30 cellular contexts compared by ENCODE assay signal in the genomic region with DNA sequence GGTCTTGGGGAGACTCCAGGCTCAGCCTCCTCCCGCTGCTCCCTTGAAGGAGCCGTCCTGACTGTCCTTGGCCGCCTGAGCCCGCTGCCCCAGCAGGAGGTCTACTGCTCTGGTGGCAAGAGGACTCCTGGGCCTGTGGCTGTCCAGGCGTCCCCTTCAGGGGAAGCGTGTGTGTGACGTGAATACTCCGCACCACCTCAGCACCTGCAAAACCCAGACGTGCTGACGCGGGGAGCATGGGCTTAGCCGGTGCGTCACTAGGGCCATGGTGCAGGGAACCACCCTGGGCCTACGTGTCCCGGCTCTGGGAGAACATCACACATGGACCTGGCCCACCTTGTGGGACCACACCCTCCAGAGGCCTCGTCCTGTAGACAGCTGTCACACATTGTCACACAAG. TPM values are rescaled to one million over a fixed set of nuclear protein-coding genes. Genes with fewer than 3 reads are reported as not detected.
"Had no signal": no experiment of that assay in that cellular context is flagged by ENCODE, and none has a peak within 500 bp of the region (broad histone marks: within the 10 kb centered on the region; RNA-seq: fewer than 3 reads in every experiment).

No MANE protein-coding gene starts in this region.

- H3K4me3 Mint-ChIP-seq: naive thymus-derived CD8-positive, alpha-beta T cell; nephron; stimulated activated naive B cell treated with anti-CD40 and anti-IgM and Interleukin-4, amounts not matched to agents 10 μg/mL and 1 μg/mL and 100 μg/mL, for 72 hours had no signal

- H3K9ac ChIP-seq: parathyroid adenoma had no signal

- H3K9me3 Mint-ChIP-seq: nephron had no signal

- H3K9me3 ChIP-seq: lower lobe of right lung, psoas muscle, testis, thyroid gland, transverse colon had no signal

- H3K27ac ChIP-seq: hepatocyte, left lung, lower lobe of right lung, parathyroid adenoma, psoas muscle, right atrium auricular region, skin epidermis, stomach, thyroid gland, transverse colon, upper lobe of left lung had no signal

- H3K4me1 Mint-ChIP-seq: stimulated activated naive B cell treated with anti-CD40 and anti-IgM and Interleukin-4, amounts not matched to agents 10 μg/mL and 1 μg/mL and 100 μg/mL, for 72 hours had no signal

- H2AFZ ChIP-seq: hepatocyte, parathyroid adenoma had no signal

- H3K27me3 ChIP-seq: hepatocyte, right atrium auricular region, testis, thyroid gland, upper lobe of left lung had no signal

- H3K4me3 ChIP-seq: hepatocyte, left lung, lower lobe of right lung, psoas muscle, right atrium auricular region, skin epidermis, stomach, testis, thyroid gland, transverse colon, upper lobe of left lung had no signal

- ATAC-seq: left colon; left lung; lower lobe of right lung; naive thymus-derived CD8-positive, alpha-beta T cell; psoas muscle; sciatic nerve; stimulated activated naive B cell treated with anti-CD40 and anti-IgM and Interleukin-4, amounts not matched to agents 10 μg/mL and 1 μg/mL and 100 μg/mL, for 72 hours; stimulated activated naive CD8-positive, alpha-beta T cell treated with anti-CD3 and anti-CD28 coated beads, Interleukin-15, Interleukin-2, amounts not matched to agents 100 U/mL and 50 U/mL, for 24 hours had no signal

- FAIRE-seq: keratinocyte, urothelium cell line had no signal

- H3K4me1 ChIP-seq: left lung, lower lobe of right lung, parathyroid adenoma, psoas muscle, right atrium auricular region, thyroid gland, upper lobe of left lung had no signal

- DNase-seq: head of caudate nucleus; kidney glomerular epithelial cell; left colon; lower lobe of right lung; mammary epithelial cell; mesenchymal stem cell; naive thymus-derived CD8-positive, alpha-beta T cell; nucleus accumbens; stimulated activated CD4-positive, alpha-beta T cell treated with anti-CD3 and anti-CD28 coated beads, Interleukin-12 subunit alpha, Interleukin-12 subunit beta, amount 100 ng/mL, for 4 hours; stimulated activated CD4-positive, alpha-beta T cell treated with anti-CD3 and anti-CD28 coated beads, Interleukin-15, amount 100 ng/mL, for 24 hours; stimulated activated CD4-positive, alpha-beta T cell treated with anti-CD3 and anti-CD28 coated beads, Interleukin-2, amount 100 ng/mL, for 24 hours; stimulated activated CD4-positive, alpha-beta T cell treated with anti-CD3 and anti-CD28 coated beads, Interleukin-4, amount 100 ng/mL, for 1 hour; stimulated activated naive B cell treated with anti-CD40 and anti-IgM and Interleukin-4, amounts not matched to agents 10 μg/mL and 1 μg/mL and 100 μg/mL, for 72 hours; stimulated activated naive CD8-positive, alpha-beta T cell treated with anti-CD3 and anti-CD28 coated beads, Interleukin-15, Interleukin-2, amounts not matched to agents 100 U/mL and 50 U/mL, for 24 hours; stomach; testis; thyroid gland; transverse colon; upper lobe of left lung had no signal

- H3K4me2 ChIP-seq: hepatocyte had no signal

- H3K79me2 ChIP-seq: hepatocyte, parathyroid adenoma had no signal

- H3K36me3 ChIP-seq: left lung, lower lobe of right lung, right atrium auricular region, stomach, thyroid gland, transverse colon, upper lobe of left lung had no signal

- H3K27ac Mint-ChIP-seq: naive thymus-derived CD8-positive, alpha-beta T cell; nephron; stimulated activated naive B cell treated with anti-CD40 and anti-IgM and Interleukin-4, amounts not matched to agents 10 μg/mL and 1 μg/mL and 100 μg/mL, for 72 hours had no signal

RNA-seq across cellular contexts. Expression of a gene that starts 30.2 kb away (rescaled TPM):
- polyA plus RNA-seq: liver; naive thymus-derived CD8-positive, alpha-beta T cell had no signal
